In the genomic region with DNA sequence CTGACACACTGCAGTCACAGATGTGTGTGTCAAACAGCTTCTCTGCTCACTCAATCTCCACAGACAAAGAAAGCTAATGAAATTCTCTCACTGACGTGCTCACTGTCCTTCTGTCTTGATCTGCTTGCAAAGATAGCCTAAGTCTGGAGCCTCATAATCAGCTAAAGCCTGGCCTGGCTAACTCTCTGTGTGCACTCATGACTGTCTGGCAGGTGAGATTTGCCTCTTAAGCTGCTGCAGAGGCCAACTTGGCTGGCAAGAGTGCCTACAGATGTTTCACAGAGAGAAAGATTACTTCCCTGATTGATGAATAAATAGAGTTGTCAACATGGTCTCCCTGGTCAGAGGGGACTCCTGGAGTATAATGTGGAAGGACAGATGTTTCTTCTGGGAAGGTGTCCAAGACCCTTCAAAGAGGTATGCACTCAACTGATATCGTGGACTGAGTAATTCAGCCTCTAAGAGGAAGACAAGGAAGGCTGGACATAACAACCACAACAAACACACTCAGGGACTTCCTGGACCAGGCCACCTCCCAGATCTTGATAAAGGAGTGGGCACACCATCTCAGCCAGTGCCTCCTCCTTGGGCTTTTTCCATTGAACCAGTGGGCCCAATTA, we compare ENCODE assay signal across 21 cellular contexts.
DNase-seq lines count a peak whose midpoint lies in the region; ATAC-seq lines count a peak whose summit lies in the region.
"Had no signal": no experiment of that assay in that cellular context is flagged by ENCODE, and none has a peak within 500 bp of the region (broad histone marks: within the 10 kb centered on the region; RNA-seq: fewer than 3 reads in every experiment).

No MANE protein-coding gene starts in this region.

- peak; percentile 35 for DNase-seq in NCI-H2227 (lab: John Stamatoyannopoulos, UW; ENCODE audit: unreplicated experiment)
- no peak for DNase-seq in NCI-H2227 treated with DMSO at 0.1 percent for 48 hours (lab: John Stamatoyannopoulos, UW)
- peak; percentile 60 for DNase-seq in NCI-H1092 treated with DMSO at 0.1 percent for 48 hours (lab: John Stamatoyannopoulos, UW)
- DNase-seq in SK-N-DZ (ENCODE audit: low spot score), result peak; percentile 13
- peak; percentile 50 for DNase-seq in islet precursor cell
- no peak for DNase-seq in NCI-H2107 (lab: John Stamatoyannopoulos, UW)
- DNase-seq in stimulated activated naive CD4-positive, alpha-beta T cell treated with Interleukin-2 at 50 U/mL for 16 hours (lab: John Stamatoyannopoulos, UW), result no peak
- DNase-seq: activated CD8-positive, alpha-beta T cell treated with anti-CD3 and anti-CD28 coated beads, Interleukin-2, amount 10 ng/mL, durations not matched to agents 7 days and 5 days; activated naive CD4-positive, alpha-beta T cell; activated T-cell treated with anti-CD3 and anti-CD28 coated beads, Interleukin-2, amount 50 U/mL, for 1 hour; amygdala; GDM1; kidney glomerular epithelial cell; MV-4-11; natural killer cell; NK-92 treated with Interleukin-12 subunit alpha and Interleukin-12 subunit beta, amount 100 ng/mL, for 24 hours; posterior cingulate gyrus; T1000; testis had no signal

- ATAC-seq in GM21576 (IDR thresholded peaks at IDR 0.05; ENCODE audit: unreplicated experiment), result no peak
- ATAC-seq: activated CD8-positive, alpha-beta T cell treated with anti-CD3 and anti-CD28 coated beads, Interleukin-2, amount 10 ng/mL, durations not matched to agents 7 days and 5 days; natural killer cell; stimulated activated memory B cell treated with anti-CD40 and anti-IgM and Interleukin-4, amounts not matched to agents 10 μg/mL and 1 μg/mL and 100 μg/mL, for 72 hours had no signal

Comparison
In these comparisons a context has a peak if more than half of its experiments do, and no peak if none do; other contexts are left out.
1. DNase-seq: peak in NCI-H2227 (single experiment), NCI-H1092 treated with DMSO at 0.1 percent for 48 hours (single experiment), SK-N-DZ (single experiment) and islet precursor cell (single experiment); none in NCI-H2227 treated with DMSO at 0.1 percent for 48 hours (single experiment), NCI-H2107 (single experiment) and stimulated activated naive CD4-positive, alpha-beta T cell treated with Interleukin-2 at 50 U/mL for 16 hours (single experiment).